ENCODE assay signal across 1 cellular context in genomic region chr7:876972-877311, GRCh38.
TF ChIP-seq lines count a peak whose summit lies in the region.

No MANE protein-coding gene starts in this region.

TF ChIP-seq in H1, 55 proteins besides CTCF, POLR2A, EP300 and RAD21 (continued from another document):
- TF ChIP-seq RBBP5 (IDR thresholded peaks at IDR 0.05; ENCODE audit: borderline replicate concordance, low read depth, low read length) (0 out of 2 replicates have a peak, but pooled peaks have one; percentile 71), EZH2 (IDR thresholded peaks at IDR 0.05; ENCODE audit: low read depth, low read length, severe bottlenecking) (no peak), CHD1 (IDR thresholded peaks at IDR 0.05; ENCODE audit: low read depth, low read length) (no peak), KDM4A (IDR thresholded peaks at IDR 0.05; ENCODE audit: low read depth, low read length, severe bottlenecking) (peak; percentile 11), CBX8 (IDR thresholded peaks at IDR 0.05; ENCODE audit: borderline replicate concordance, low read depth, low read length) (no peak), KDM5A (IDR thresholded peaks at IDR 0.05; ENCODE audit: low read length) (no peak), NRF1 (IDR thresholded peaks at IDR 0.05; ENCODE audit: low read depth, low read length) (no peak), SP4 (IDR thresholded peaks at IDR 0.05; ENCODE audit: low read length) (no peak)
